ENCODE assay signal across 1 cellular context in genomic region chr10:5461201-5461585, GRCh38.
TF ChIP-seq lines count a peak whose summit lies in the region.

No MANE protein-coding gene starts in this region.

TF ChIP-seq in K562, 482 proteins besides CTCF, POLR2A, EP300 and RAD21:
- TF ChIP-seq, protein P1, sequence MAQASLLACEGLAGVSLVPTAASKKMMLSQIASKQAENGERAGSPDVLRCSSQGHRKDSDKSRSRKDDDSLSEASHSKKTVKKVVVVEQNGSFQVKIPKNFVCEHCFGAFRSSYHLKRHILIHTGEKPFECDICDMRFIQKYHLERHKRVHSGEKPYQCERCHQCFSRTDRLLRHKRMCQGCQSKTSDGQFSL (CRISPR knock-in tag; IDR thresholded peaks at IDR 0.05), result no peak
- TF ChIP-seq, protein P1 (tag; IDR thresholded peaks at IDR 0.05), result no peak
- TF ChIP-seq KDM4B (IDR thresholded peaks at IDR 0.05; ENCODE audit: borderline replicate concordance in 2 of 2, low read depth in 1 of 2), result no peak
- no peak for TF ChIP-seq BRF1 (IDR thresholded peaks at IDR 0.05; ENCODE audit: borderline replicate concordance, extremely low read depth, insufficient read length)
- TF ChIP-seq LCOR (CRISPR knock-in tag; IDR thresholded peaks at IDR 0.05), result 0 out of 2 replicates have a peak, but pooled peaks have one; percentile 24
- no peak for TF ChIP-seq NONO (IDR thresholded peaks at IDR 0.05; ENCODE audit: low read depth in 2 of 2, low read length in 1 of 2)
- peak; percentile 19; the same call in 1 of the 2 replicates for TF ChIP-seq ZBED1 (IDR thresholded peaks at IDR 0.05)
- no peak for TF ChIP-seq POU5F1 (IDR thresholded peaks at IDR 0.05; ENCODE audit: borderline replicate concordance, low read depth, low read length, partially characterized antibody)
- TF ChIP-seq XRCC4 (IDR thresholded peaks at IDR 0.05; ENCODE audit: extremely low read depth, insufficient read depth, insufficient read length), result no peak
- TF ChIP-seq CEBPB (tag; IDR thresholded peaks at IDR 0.05), result no peak
- TF ChIP-seq ZNF175 (CRISPR knock-in tag; IDR thresholded peaks at IDR 0.05; ENCODE audit: low read depth), result peak; percentile 33; the same call in 1 of the 2 replicates
- no peak for TF ChIP-seq MEF2D (tag; conservative IDR thresholded peaks at IDR 0.05; ENCODE audit: low read depth)
- TF ChIP-seq, protein P2, sequence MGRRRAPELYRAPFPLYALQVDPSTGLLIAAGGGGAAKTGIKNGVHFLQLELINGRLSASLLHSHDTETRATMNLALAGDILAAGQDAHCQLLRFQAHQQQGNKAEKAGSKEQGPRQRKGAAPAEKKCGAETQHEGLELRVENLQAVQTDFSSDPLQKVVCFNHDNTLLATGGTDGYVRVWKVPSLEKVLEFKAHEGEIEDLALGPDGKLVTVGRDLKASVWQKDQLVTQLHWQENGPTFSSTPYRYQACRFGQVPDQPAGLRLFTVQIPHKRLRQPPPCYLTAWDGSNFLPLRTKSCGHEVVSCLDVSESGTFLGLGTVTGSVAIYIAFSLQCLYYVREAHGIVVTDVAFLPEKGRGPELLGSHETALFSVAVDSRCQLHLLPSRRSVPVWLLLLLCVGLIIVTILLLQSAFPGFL (CRISPR knock-in tag; IDR thresholded peaks at IDR 0.05), result no peak
- no peak for TF ChIP-seq ZNF253 (CRISPR knock-in tag; conservative IDR thresholded peaks at IDR 0.05)
- no peak for TF ChIP-seq TRIM28 (IDR thresholded peaks at IDR 0.05)
- TF ChIP-seq CBX2 (IDR thresholded peaks at IDR 0.05; ENCODE audit: insufficient read depth, low read length, poor library complexity, severe bottlenecking), result no peak
TF ChIP-seq in K562: peak in this region for 3.
